8 cellular contexts compared by ENCODE assay signal in genomic region chr4:66688674-66689073, GRCh38.
DNase-seq lines count a peak whose midpoint lies in the region; TF ChIP-seq lines count a peak whose summit lies in the region.

No MANE protein-coding gene starts in this region.

- no peak overlapping the region for H3K4me2 ChIP-seq in hepatocyte

- CTCF ChIA-PET in RWPE1 (lab: Yijun Ruan, JAX), result interaction anchor here (0.6 to 0.7 kb wide), 4 partner anchors 10 to 1642 kb away, joined by 3 to 4 read pairs (median 4); no protein-coding TSS in a partner anchor
- CTCF ChIA-PET in CD8-positive, alpha-beta memory T cell (lab: Charles Lee), result no interaction called here

- peaks cover 2 to 16% (median 3%) of the 10 kb centered on the region in 5 donors for H3K9me3 Mint-ChIP-seq in CD8-positive, alpha-beta memory T cell

- H3K4me1 ChIP-seq in hepatocyte (ENCODE audit: insufficient read depth) (no peaks in the 10 kb centered on the region), stomach (no peaks in the 10 kb centered on the region)
- H3K4me1 ChIP-seq in CD8-positive, alpha-beta memory T cell (ENCODE audit: insufficient read depth, low read length), result no peaks in the 10 kb centered on the region

- no peaks in the 10 kb centered on the region for H4K20me1 ChIP-seq in hepatocyte (ENCODE audit: insufficient read depth, poor library complexity, severe bottlenecking)

- no peaks in the 10 kb centered on the region for H3K36me3 ChIP-seq in hepatocyte (replicated peaks; ENCODE audit: insufficient read depth, low read depth)
- no peaks in the 10 kb centered on the region for H3K36me3 ChIP-seq in stomach
- no peaks in the 10 kb centered on the region for H3K36me3 ChIP-seq in CD8-positive, alpha-beta memory T cell (ENCODE audit: insufficient read depth, low read length)

- no peaks in the 10 kb centered on the region for H3K9me3 ChIP-seq in hepatocyte (ENCODE audit: low read depth)
- H3K9me3 ChIP-seq in stomach, result no peaks in the 10 kb centered on the region
- no peaks in the 10 kb centered on the region for H3K9me3 ChIP-seq in CD8-positive, alpha-beta memory T cell (ENCODE audit: low read length)

- WGBS in hepatocyte (ENCODE audit: low lambda C conversion rate, missing lambda C conversion rate), result 60% methylated on average over 3 of the region's 3 CpGs
- 23 to 42% (median 31%) methylated on average over 3 of the region's 3 CpGs for WGBS in stomach, 5 donors

- no peak overlapping the region for H2AFZ ChIP-seq in hepatocyte

- intact Hi-C loops in stomach (cut with DNase I; ENCODE audit: low total_unique reads), result no loop called here

- POLR2A ChIA-PET in RWPE1 (lab: Yijun Ruan, JAX; ENCODE audit: low non-redundant PET), result no interaction called here
- POLR2A ChIA-PET in CD8-positive, alpha-beta memory T cell (lab: Charles Lee), result no interaction called here

- no peaks in the 10 kb centered on the region for H3K36me3 Mint-ChIP-seq in CD8-positive, alpha-beta memory T cell

- H3K79me2 ChIP-seq in hepatocyte, result no peaks in the 10 kb centered on the region

- H3K4me1 Mint-ChIP-seq in CD8-positive, alpha-beta memory T cell, result no peaks in the 10 kb centered on the region

- no peaks in the 10 kb centered on the region for H3K9me2 ChIP-seq in hepatocyte (replicated peaks; ENCODE audit: insufficient read depth)

- TF ChIP-seq CTCF in RWPE1 (conservative IDR thresholded peaks at IDR 0.05; ENCODE audit: low read depth) (peak; percentile 50; the same call in 1 of the 2 replicates), hepatocyte (IDR thresholded peaks at IDR 0.05; ENCODE audit: poor library complexity) (peak; percentile 63), stomach (IDR thresholded peaks at IDR 0.05) (no peak)

- H3K4me3 Mint-ChIP-seq in CD8-positive, alpha-beta memory T cell, result no peak overlapping the region

- no peak for TF ChIP-seq POLR2A in stomach (IDR thresholded peaks at IDR 0.05)

- H3K27ac Mint-ChIP-seq in CD8-positive, alpha-beta memory T cell, result no peak overlapping the region

- H3K4me3 ChIP-seq in hepatocyte (no peak overlapping the region), stomach (no peak overlapping the region)
- no peak overlapping the region for H3K4me3 ChIP-seq in CD8-positive, alpha-beta memory T cell (ENCODE audit: low read length)

- peak; percentile 58 for TF ChIP-seq RAD21 in Ishikawa (IDR thresholded peaks at IDR 0.05; ENCODE audit: low read depth)

- TF ChIP-seq EP300 in Ishikawa (IDR thresholded peaks at IDR 0.05; ENCODE audit: borderline replicate concordance) (no peak), stomach (IDR thresholded peaks at IDR 0.05) (no peak)

- no peaks in the 10 kb centered on the region for H3K27me3 ChIP-seq in hepatocyte
- H3K27me3 ChIP-seq in stomach, result no peaks in the 10 kb centered on the region
- no peaks in the 10 kb centered on the region for H3K27me3 ChIP-seq in CD8-positive, alpha-beta memory T cell (ENCODE audit: insufficient read depth, low read length, poor library complexity, severe bottlenecking)

- no peaks in the 10 kb centered on the region for H3K27me3 Mint-ChIP-seq in CD8-positive, alpha-beta memory T cell

- DNase-seq in D341Med (ENCODE audit: low spot score) (peak; percentile 19), RWPE1 (ENCODE audit: low spot score) (peak; percentile 17), hepatocyte (ENCODE audit: low spot score) (peak; percentile 27), stomach (no peak), NCI-H774 (lab: John Stamatoyannopoulos, UW) (no peak), foreskin melanocyte (no peak)
- DNase-seq in CD8-positive, alpha-beta memory T cell, result no peak

- H3K27ac ChIP-seq in RWPE1, result no peak overlapping the region
- no peak overlapping the region for H3K27ac ChIP-seq in hepatocyte
- no peak overlapping the region for H3K27ac ChIP-seq in stomach
- no peak overlapping the region for H3K27ac ChIP-seq in CD8-positive, alpha-beta memory T cell (ENCODE audit: low read depth, low read length)

TF ChIP-seq in Ishikawa, 13 proteins besides CTCF, POLR2A, EP300 and RAD21:
- no peak for TF ChIP-seq YY1 (IDR thresholded peaks at IDR 0.05; ENCODE audit: low read depth)
- no peak for TF ChIP-seq TAF1 (IDR thresholded peaks at IDR 0.05; ENCODE audit: low read depth)
- TF ChIP-seq CEBPB (IDR thresholded peaks at IDR 0.05), result no peak
- no peak for TF ChIP-seq MAX (IDR thresholded peaks at IDR 0.05)
- no peak for TF ChIP-seq TEAD4 (IDR thresholded peaks at IDR 0.05)
- TF ChIP-seq FOXM1 (IDR thresholded peaks at IDR 0.05; ENCODE audit: borderline replicate concordance, low read depth), result no peak
- TF ChIP-seq ZBTB7A (IDR thresholded peaks at IDR 0.05; ENCODE audit: low read depth), result no peak
- TF ChIP-seq TCF12 (IDR thresholded peaks at IDR 0.05; ENCODE audit: low read depth), result no peak
- no peak for TF ChIP-seq CREB1 (IDR thresholded peaks at IDR 0.05; ENCODE audit: low read depth)
- no peak for TF ChIP-seq REST (IDR thresholded peaks at IDR 0.05; ENCODE audit: low read depth)
- TF ChIP-seq EGR1 (IDR thresholded peaks at IDR 0.05), result no peak
- no peak for TF ChIP-seq USF1 (IDR thresholded peaks at IDR 0.05)
- TF ChIP-seq NFIC (IDR thresholded peaks at IDR 0.05), result no peak

Comparison
In these comparisons a context has a peak if more than half of its experiments do, and no peak if none do; other contexts are left out.
1. DNase-seq: peak in D341Med (single experiment), RWPE1 (single experiment) and hepatocyte (single experiment); none in stomach (single experiment), NCI-H774 (single experiment), foreskin melanocyte (single experiment) and CD8-positive, alpha-beta memory T cell (0 of 5).
2. CTCF ChIP-seq: peak in RWPE1 (single experiment) and hepatocyte (single experiment); none in stomach (0 of 7).